16 cellular contexts compared by ENCODE assay signal in the genomic region with DNA sequence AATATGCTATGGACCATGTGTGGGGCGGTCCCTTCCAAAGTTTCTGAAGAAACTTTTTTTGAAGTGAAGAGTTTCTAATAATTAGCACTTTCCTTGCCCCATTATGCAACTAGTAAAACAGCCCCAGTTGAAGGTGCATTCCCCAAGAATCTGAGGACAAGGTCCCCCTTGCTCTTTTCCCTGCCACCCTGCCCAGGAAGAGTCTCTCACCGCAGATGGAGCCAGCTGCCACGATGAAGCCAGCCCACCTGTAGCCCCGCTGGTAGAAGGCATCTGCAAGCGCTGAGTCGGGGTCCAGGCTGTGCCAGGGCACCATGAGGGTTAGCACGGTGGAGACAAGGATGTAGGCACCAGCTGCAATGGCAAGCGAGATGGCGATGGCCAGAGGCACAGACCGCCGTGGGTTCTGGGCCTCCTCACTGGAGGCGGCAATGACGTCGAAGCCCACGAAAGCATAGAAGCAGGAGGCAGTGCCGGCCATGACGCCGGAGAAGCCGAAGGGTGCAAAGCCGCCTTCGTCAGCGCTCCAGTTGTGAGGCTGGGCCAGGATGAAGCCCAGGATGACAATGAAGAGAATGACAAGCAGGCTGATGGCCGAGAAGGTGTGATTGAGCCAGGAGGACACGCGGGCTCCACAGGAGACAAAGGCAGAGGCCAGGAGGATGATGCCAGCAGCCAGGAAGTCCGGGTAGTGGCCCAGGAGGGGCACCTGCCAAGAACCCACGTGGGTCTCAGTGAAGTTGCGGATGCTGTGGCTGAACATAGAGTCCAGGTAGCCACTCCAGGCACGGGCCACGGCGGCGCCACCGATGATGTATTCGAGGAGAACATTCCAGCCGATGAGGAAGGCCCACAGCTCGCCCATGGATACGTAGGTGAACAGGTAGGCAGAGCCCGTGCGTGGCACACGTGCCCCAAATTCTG. TPM values are rescaled to one million over a fixed set of nuclear protein-coding genes. Genes with fewer than 3 reads are reported as not detected.
DNase-seq lines count a peak whose midpoint lies in the region; TF ChIP-seq lines count a peak whose summit lies in the region.
"Had no signal": no experiment of that assay in that cellular context is flagged by ENCODE, and none has a peak within 500 bp of the region (broad histone marks: within the 10 kb centered on the region; RNA-seq: fewer than 3 reads in every experiment).

No MANE protein-coding gene starts in this region.

- H3K9me3 Mint-ChIP-seq in T-helper 2 cell treated with Interferon-gamma antibody and Interleukin-4, amounts not matched to agents 5 μg/mL and 100 μg/mL, for 36 hours = no peaks in the 10 kb centered on the region
- H3K9me3 Mint-ChIP-seq in activated naive CD8-positive, alpha-beta T cell treated with anti-CD3 and anti-CD28 coated beads for 36 hours = no peaks in the 10 kb centered on the region

- H3K4me3 ChIP-seq in osteoblast (ENCODE audit: insufficient read depth, low read length) (no peak overlapping the region), HAP-1 (no peak overlapping the region)
- H3K4me3 ChIP-seq: BLaER1 had no signal

- no peak overlapping the region for H3K4me2 ChIP-seq in osteoblast (ENCODE audit: insufficient read depth, low read length)
- H3K4me2 ChIP-seq: BLaER1 had no signal

- no peak overlapping the region for H3K4me3 Mint-ChIP-seq in T-helper 2 cell treated with Interferon-gamma antibody and Interleukin-4, amounts not matched to agents 5 μg/mL and 100 μg/mL, for 36 hours
- H3K4me3 Mint-ChIP-seq in activated naive CD8-positive, alpha-beta T cell treated with anti-CD3 and anti-CD28 coated beads for 36 hours = peak overlapping the region; percentile 22

- no peak overlapping the region for H3K27ac ChIP-seq in osteoblast (ENCODE audit: low read depth, low read length)
- H3K27ac ChIP-seq: 22Rv1, BLaER1 had no signal

- H3K4me1 Mint-ChIP-seq in T-helper 2 cell treated with Interferon-gamma antibody and Interleukin-4, amounts not matched to agents 5 μg/mL and 100 μg/mL, for 36 hours (ENCODE audit: low read depth) = no peaks in the 10 kb centered on the region
- H3K4me1 Mint-ChIP-seq in activated naive CD8-positive, alpha-beta T cell treated with anti-CD3 and anti-CD28 coated beads for 36 hours = peaks cover 11% of the 10 kb centered on the region

- no peaks in the 10 kb centered on the region for H3K36me3 Mint-ChIP-seq in T-helper 2 cell treated with Interferon-gamma antibody and Interleukin-4, amounts not matched to agents 5 μg/mL and 100 μg/mL, for 36 hours (ENCODE audit: low read depth)
- H3K36me3 Mint-ChIP-seq in activated naive CD8-positive, alpha-beta T cell treated with anti-CD3 and anti-CD28 coated beads for 36 hours = no peaks in the 10 kb centered on the region

- in situ Hi-C loops in HAP-1 (cut with MboI; ENCODE audit: low sequenced_read_pairs) = no loop called here

- no peaks in the 10 kb centered on the region for H3K36me3 ChIP-seq in osteoblast (ENCODE audit: insufficient read depth, low read length)
- H3K36me3 ChIP-seq in HAP-1 (replicated peaks) = no peaks in the 10 kb centered on the region
- H3K36me3 ChIP-seq: BLaER1 had no signal

- no peak for TF ChIP-seq CTCF in osteoblast (IDR thresholded peaks at IDR 0.05; ENCODE audit: extremely low read depth, low read depth, low read length)

- H2AFZ ChIP-seq in osteoblast (ENCODE audit: low read length) = no peak overlapping the region

- peak overlapping the region; percentile 55 for H3K27ac Mint-ChIP-seq in T-helper 2 cell treated with Interferon-gamma antibody and Interleukin-4, amounts not matched to agents 5 μg/mL and 100 μg/mL, for 36 hours
- no peak overlapping the region for H3K27ac Mint-ChIP-seq in activated naive CD8-positive, alpha-beta T cell treated with anti-CD3 and anti-CD28 coated beads for 36 hours

- peaks cover 32% of the 10 kb centered on the region for H3K27me3 Mint-ChIP-seq in T-helper 2 cell treated with Interferon-gamma antibody and Interleukin-4, amounts not matched to agents 5 μg/mL and 100 μg/mL, for 36 hours (ENCODE audit: low read depth)
- peaks cover 4% of the 10 kb centered on the region for H3K27me3 Mint-ChIP-seq in activated naive CD8-positive, alpha-beta T cell treated with anti-CD3 and anti-CD28 coated beads for 36 hours

- no peak for DNase-seq in T-helper 2 cell treated with Interferon-gamma antibody and Interleukin-4, amounts not matched to agents 5 μg/mL and 100 μg/mL, for 36 hours (ENCODE audit: low spot score)
- DNase-seq in T-helper 2 cell = no peak
- DNase-seq in activated naive CD8-positive, alpha-beta T cell treated with anti-CD3 and anti-CD28 coated beads for 36 hours = no peak
- DNase-seq in epidermal melanocyte (ENCODE audit: insufficient read length, low spot score) = peak; percentile 4
- DNase-seq in osteoblast (ENCODE audit: insufficient read length, low spot score, missing footprints) = peak; percentile 80
- DNase-seq in occipital lobe (lab: John Stamatoyannopoulos, UW) = no peak
- DNase-seq in NK-92 (lab: John Stamatoyannopoulos, UW; ENCODE audit: unreplicated experiment) = no peak
- DNase-seq in HAP-1 (ENCODE audit: low spot score in 2 of 2) = no peak
- DNase-seq: DMS153, EL, Karpas-422, NCI-H2029, NCI-H2171 treated with DMSO at 0.1 percent for 48 hours, NCI-H510A had no signal

- peaks cover 32% of the 10 kb centered on the region for H3K27me3 ChIP-seq in osteoblast (ENCODE audit: insufficient read depth, low read length)
- H3K27me3 ChIP-seq in HAP-1 (ENCODE audit: low read depth) = no peaks in the 10 kb centered on the region; the same call in none of the 2 replicates

- H3K79me2 ChIP-seq in osteoblast (ENCODE audit: insufficient read depth, low read length) = no peaks in the 10 kb centered on the region

- H4K20me1 ChIP-seq in osteoblast (ENCODE audit: insufficient read depth, low read length) = no peaks in the 10 kb centered on the region
- H4K20me1 ChIP-seq: BLaER1 had no signal

- peaks cover 8% of the 10 kb centered on the region for H3K4me1 ChIP-seq in osteoblast (ENCODE audit: insufficient read depth, low read length)
- no peaks in the 10 kb centered on the region for H3K4me1 ChIP-seq in HAP-1

- H3K9me3 ChIP-seq in osteoblast (ENCODE audit: low read depth, low read length) = no peaks in the 10 kb centered on the region
- H3K9me3 ChIP-seq in HAP-1 = no peaks in the 10 kb centered on the region
- H3K9me3 ChIP-seq: BLaER1 had no signal

RNA-seq across cellular contexts. Expression of a gene that starts 1.5 kb away (rescaled TPM):
- total RNA-seq in activated naive CD8-positive, alpha-beta T cell treated with anti-CD3 and anti-CD28 coated beads for 36 hours = under 1 TPM; 0.41 to 0.44 TPM
- total RNA-seq in osteoblast (under 0.01 and 0.36 TPM in 2 replicates), occipital lobe (1.4 TPM)

RNA-seq across cellular contexts. Expression of a gene that starts 14.9 kb away (rescaled TPM):
- not detected for total RNA-seq in activated naive CD8-positive, alpha-beta T cell treated with anti-CD3 and anti-CD28 coated beads for 36 hours
- total RNA-seq in osteoblast = under 0.01 TPM in 1 of 2 replicates, not detected in the other
- not detected for total RNA-seq in occipital lobe

RNA-seq across cellular contexts. Expression of a gene that starts 15.9 kb away (rescaled TPM):
- under 1 TPM; 0.14 to 0.43 TPM for total RNA-seq in activated naive CD8-positive, alpha-beta T cell treated with anti-CD3 and anti-CD28 coated beads for 36 hours
- total RNA-seq in osteoblast (3.2 and 5.1 TPM in 2 replicates), occipital lobe (not detected)

RNA-seq across cellular contexts. Expression of a gene that starts 29.0 kb away (rescaled TPM):
- total RNA-seq in activated naive CD8-positive, alpha-beta T cell treated with anti-CD3 and anti-CD28 coated beads for 36 hours = 10 to 100 TPM; 34.3 to 34.5 TPM
- total RNA-seq in osteoblast = 23.9 and 24.2 TPM in 2 replicates
- total RNA-seq in occipital lobe = 21.8 TPM

RNA-seq across cellular contexts. Expression of a gene that starts 48.8 kb away (rescaled TPM):
- total RNA-seq in activated naive CD8-positive, alpha-beta T cell treated with anti-CD3 and anti-CD28 coated beads for 36 hours = 10 to 100 TPM; 32.4 to 39.2 TPM
- total RNA-seq in osteoblast (56.8 and 58.0 TPM in 2 replicates), occipital lobe (49.3 TPM)

Comparison
In these comparisons a context has a peak if more than half of its experiments do, and no peak if none do; other contexts are left out.
1. DNase-seq: peak in epidermal melanocyte (single experiment) and osteoblast (single experiment); none in T-helper 2 cell treated with Interferon-gamma antibody and Interleukin-4, amounts not matched to agents 5 μg/mL and 100 μg/mL, for 36 hours (single experiment), T-helper 2 cell (0 of 5), activated naive CD8-positive, alpha-beta T cell treated with anti-CD3 and anti-CD28 coated beads for 36 hours (single experiment), occipital lobe (single experiment), NK-92 (single experiment) and HAP-1 (0 of 2).